ENCODE assay signal across 20 cellular contexts in genomic region chr14:33414041-33414440, GRCh38.
A peak's percentile ranks its signal among the peaks of the same experiment; 100 is the strongest.
DNase-seq lines count a peak whose midpoint lies in the region; ATAC-seq, FAIRE-seq and TF ChIP-seq lines count a peak whose summit lies in the region.
"Had no signal": no experiment of that assay in that cellular context is flagged by ENCODE, and none has a peak within 500 bp of the region (broad histone marks: within the 10 kb centered on the region; RNA-seq: fewer than 3 reads in every experiment).

No MANE protein-coding gene starts in this region.

- RAD21 ChIA-PET in GM12878 (lab: Charles Lee; ENCODE audit: unreplicated experiment): interaction anchor here (0.6 to 1.5 kb wide), 2 partner anchors 20 to 98 kb away, joined by 3 read pairs; no protein-coding TSS in a partner anchor

- BruUV-seq in GM12878 (replicated peaks; lab: Mats Ljungman, UMichigan): no TSS peak

- ATAC-seq in GM18502 (IDR thresholded peaks at IDR 0.05; ENCODE audit: poor library complexity, unreplicated experiment) (peak; percentile 77), GM12878 (no peak), HG02571 (IDR thresholded peaks at IDR 0.05; ENCODE audit: unreplicated experiment) (no peak), sciatic nerve (no peak)
- no peak for ATAC-seq in effector memory CD8-positive, alpha-beta T cell (replicated peaks)
- ATAC-seq: heart right ventricle, Panc1, right cardiac atrium had no signal

- H3K4me3 ChIP-seq in NB4 (ENCODE audit: low read depth, low read length) (no peak overlapping the region), GM12878 (no peak overlapping the region)
- H3K4me3 ChIP-seq: heart right ventricle, MG63 had no signal

- in situ Hi-C loops in GM12878 (cut with MboI): no loop called here

- no peaks in the 10 kb centered on the region for H3K36me3 Mint-ChIP-seq in effector memory CD8-positive, alpha-beta T cell (ENCODE audit: insufficient read depth)

- no peaks in the 10 kb centered on the region for H3K79me2 ChIP-seq in GM12878 (ENCODE audit: control insufficient read depth, insufficient read depth, low read length)

- TF ChIP-seq POLR2A in NB4 (IDR thresholded peaks at IDR 0.05; ENCODE audit: extremely low read depth, insufficient read length): no peak
- no peak for TF ChIP-seq POLR2A in GM12878 (IDR thresholded peaks at IDR 0.05; ENCODE audit: low read depth, low read length)

- 2% methylated on average over 3 of the region's 3 CpGs for WGBS in GM12878 (ENCODE audit: insufficient coverage, insufficient replicate concordance, low lambda C conversion rate, missing lambda C conversion rate)

- no peak overlapping the region for H3K4me3 Mint-ChIP-seq in effector memory CD8-positive, alpha-beta T cell
- H3K4me3 Mint-ChIP-seq: B cell had no signal

- TF ChIP-seq EP300 in GM12878 (IDR thresholded peaks at IDR 0.05; ENCODE audit: borderline replicate concordance in 1 of 2, control insufficient read depth in 1 of 2, low read depth in 2 of 2, low read length in 2 of 2): no peak

- peaks cover 0 to 2% of the 10 kb centered on the region in 2 donors for H3K9me3 Mint-ChIP-seq in effector memory CD8-positive, alpha-beta T cell

- POLR2A ChIA-PET in GM12878 (lab: Charles Lee): no interaction called here

- H3K9ac ChIP-seq in GM12878 (ENCODE audit: control insufficient read depth, insufficient read depth, low read length): no peak overlapping the region

- H3K27me3 Mint-ChIP-seq in effector memory CD8-positive, alpha-beta T cell: no peaks in the 10 kb centered on the region
- H3K27me3 Mint-ChIP-seq: B cell had no signal

- no peaks in the 10 kb centered on the region for H4K20me1 ChIP-seq in GM12878 (ENCODE audit: control insufficient read depth, insufficient read depth)

- no peaks in the 10 kb centered on the region for H3K9me3 ChIP-seq in GM12878 (replicated peaks; ENCODE audit: control insufficient read depth, insufficient read depth, low read length)
- H3K9me3 ChIP-seq: heart right ventricle, MG63, neutrophil had no signal

- no peak overlapping the region for H3K27ac Mint-ChIP-seq in effector memory CD8-positive, alpha-beta T cell
- H3K27ac Mint-ChIP-seq: B cell had no signal

- H3K27ac ChIP-seq in GM12878 (ENCODE audit: control insufficient read depth, insufficient read depth): no peak overlapping the region
- H3K27ac ChIP-seq: heart right ventricle, neutrophil had no signal

- CTCF ChIA-PET in GM12878 (lab: Yijun Ruan, JAX): interaction anchor here (0.7 kb wide), 1 partner anchor 42 kb away, joined by 3 read pairs; no protein-coding TSS in a partner anchor

- no peak for TF ChIP-seq CTCF in NB4 (IDR thresholded peaks at IDR 0.05; ENCODE audit: low read depth, low read length)
- no peak for TF ChIP-seq CTCF in GM12878 (IDR thresholded peaks at IDR 0.05 in 2 of 3, conservative IDR thresholded peaks at IDR 0.05 in 1 of 3; ENCODE audit: control insufficient read depth in 2 of 3, extremely low read depth in 1 of 3, insufficient read depth in 1 of 3, low read depth in 3 of 3, low read length in 3 of 3)

- no peak overlapping the region for H2AFZ ChIP-seq in GM12878 (ENCODE audit: control insufficient read depth, low read depth, low read length)

- H3K4me2 ChIP-seq in GM12878 (ENCODE audit: control insufficient read depth, insufficient read depth): no peak overlapping the region

- SMC1A ChIA-PET in GM12878 (lab: Charles Lee; ENCODE audit: uncharacterized antibody, unreplicated experiment): interaction anchor here (1.0 to 1.9 kb wide), 3 partner anchors 14 to 96 kb away, joined by 3 to 7 read pairs (median 3); no protein-coding TSS in a partner anchor

- TF ChIP-seq RAD21 in GM12878 (IDR thresholded peaks at IDR 0.05; ENCODE audit: insufficient read depth, low read depth, low read length): no peak

- intact Hi-C loops in GM12878 (cut with micrococcal nuclease; ENCODE audit: unreplicated experiment): no loop called here
- intact Hi-C loops in sciatic nerve (cut with DNase I): no loop called here

- H3K4me1 Mint-ChIP-seq in effector memory CD8-positive, alpha-beta T cell (ENCODE audit: low read depth in 2 of 2): no peaks in the 10 kb centered on the region
- H3K4me1 Mint-ChIP-seq: B cell had no signal

- H3K4me1 ChIP-seq in GM12878 (ENCODE audit: control insufficient read depth, insufficient read depth, low read length): no peaks in the 10 kb centered on the region

- no peaks in the 10 kb centered on the region for H3K27me3 ChIP-seq in GM12878 (replicated peaks in 1 of 2; ENCODE audit: control insufficient read depth in 2 of 2, insufficient read depth in 2 of 2, low read length in 1 of 2)
- H3K27me3 ChIP-seq: heart right ventricle, MG63, neutrophil had no signal

- peak; percentile 34 for DNase-seq in NB4 (ENCODE audit: low read depth)
- peak; percentile 3 for DNase-seq in GM12878 (ENCODE audit: low read depth, low spot score)
- peak; percentile 19 for DNase-seq in renal cortical epithelial cell (ENCODE audit: low read depth)
- no peak for DNase-seq in effector memory CD8-positive, alpha-beta T cell
- no peak for DNase-seq in sciatic nerve (ENCODE audit: low spot score)
- DNase-seq: activated CD8-positive, alpha-beta memory T cell treated with anti-CD3 and anti-CD28 coated beads for 24 hours; central memory CD4-positive, alpha-beta T cell; effector CD8-positive, alpha-beta T cell; heart right ventricle; kidney glomerular epithelial cell; MG63; NCI-H2029 treated with DMSO at 0.1 percent for 48 hours; NCI-H510A treated with DMSO at 0.1 percent for 48 hours; right cardiac atrium; stimulated activated CD4-positive, alpha-beta T cell treated with anti-CD3 and anti-CD28 coated beads, Interleukin-1b, Interleukin-23, amount 100 ng/mL, for 48 hours had no signal

- H3K36me3 ChIP-seq in GM12878 (ENCODE audit: control insufficient read depth in 2 of 2, insufficient read depth in 2 of 2, low read length in 1 of 2): no peaks in the 10 kb centered on the region
- H3K36me3 ChIP-seq: heart right ventricle, MG63, neutrophil had no signal

- no peak for FAIRE-seq in GM12878 (lab: Jason Lieb, UNC)

TF ChIP-seq in GM12878, 131 proteins besides CTCF, POLR2A, EP300 and RAD21:
- TF ChIP-seq SMC3 (IDR thresholded peaks at IDR 0.05; ENCODE audit: borderline replicate concordance, low read length) (no peak), BACH1 (IDR thresholded peaks at IDR 0.05; ENCODE audit: borderline replicate concordance) (peak; percentile 42; the same call in 1 of the 2 replicates), ZNF384 (IDR thresholded peaks at IDR 0.05; ENCODE audit: borderline replicate concordance, low read depth, low read length) (no peak), NR2C2 (IDR thresholded peaks at IDR 0.05; ENCODE audit: borderline replicate concordance, control insufficient read depth, insufficient read length, low read depth) (no peak), FOXK2 (IDR thresholded peaks at IDR 0.05) (no peak), STAT3 (IDR thresholded peaks at IDR 0.05; ENCODE audit: low read depth, low read length) (no peak), EED (IDR thresholded peaks at IDR 0.05; ENCODE audit: low read depth) (no peak)
TF ChIP-seq in GM12878: peak in this region for 1.

Comparison
In these comparisons a context has a peak if more than half of its experiments do, and no peak if none do; other contexts are left out.
1. DNase-seq: peak in NB4 (single experiment), GM12878 (single experiment) and renal cortical epithelial cell (single experiment); none in effector memory CD8-positive, alpha-beta T cell (0 of 3) and sciatic nerve (single experiment).